19 cellular contexts compared by ENCODE assay signal in the genomic region with DNA sequence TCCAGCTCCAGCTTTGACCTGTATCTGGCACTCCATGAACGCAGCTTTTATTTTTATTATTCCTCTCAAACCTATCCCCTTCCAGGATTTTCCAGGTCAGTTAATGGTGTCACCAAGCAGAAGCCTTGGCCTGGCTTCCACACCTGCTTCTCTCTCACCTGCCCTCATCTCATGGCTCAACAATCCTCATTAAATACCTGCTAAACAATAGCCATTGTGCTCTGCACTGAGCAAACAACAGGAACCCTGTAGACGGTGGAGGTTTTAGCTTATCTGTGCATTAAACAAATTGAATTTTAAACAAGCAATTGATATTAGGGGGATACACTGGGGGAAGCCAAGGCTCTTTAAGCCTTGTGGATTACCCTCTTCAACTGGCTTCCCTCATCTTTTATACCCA. TPM values are rescaled to one million over a fixed set of nuclear protein-coding genes. Genes with fewer than 3 reads are reported as not detected.
DNase-seq lines count a peak whose midpoint lies in the region; ATAC-seq and TF ChIP-seq lines count a peak whose summit lies in the region.
"Had no signal": no experiment of that assay in that cellular context is flagged by ENCODE, and none has a peak within 500 bp of the region (broad histone marks: within the 10 kb centered on the region; RNA-seq: fewer than 3 reads in every experiment).

No MANE protein-coding gene starts in this region.

- ATAC-seq in natural killer cell treated with Interleukin-12 subunit alpha and Interleukin-12 subunit beta and Interleukin-15 and Interleukin-18, amount 100 ng/mL, for 72 hours = no peak
- ATAC-seq: activated CD4-positive, CD25-positive, alpha-beta regulatory T cell treated with anti-CD3 and anti-CD28 coated beads, Interleukin-2, amount 50 U/mL, for 24 hours; sciatic nerve; stimulated activated naive CD8-positive, alpha-beta T cell treated with anti-CD3 and anti-CD28 coated beads, Interleukin-15, Interleukin-2, amounts not matched to agents 100 U/mL and 50 U/mL, for 24 hours had no signal

- intact Hi-C loops in prostate gland (cut with DNase I) = no loop called here

- POLR2A ChIA-PET in activated CD4-positive, alpha-beta T cell treated with anti-CD3 and anti-CD28 coated beads, Interleukin-2, amount 10 ng/mL, durations not matched to agents 7 days and 5 days (lab: Charles Lee) = no interaction called here

- H3K9me3 ChIP-seq in prostate gland = no peaks in the 10 kb centered on the region
- H3K9me3 ChIP-seq: esophagus muscularis mucosa had no signal

- peaks cover 3% of the 10 kb centered on the region for H3K36me3 Mint-ChIP-seq in activated CD4-positive, alpha-beta T cell treated with anti-CD3 and anti-CD28 coated beads, Interleukin-2, amount 10 ng/mL, durations not matched to agents 7 days and 5 days (ENCODE audit: low read depth)
- H3K36me3 Mint-ChIP-seq in progenitor cell of endocrine pancreas (ENCODE audit: insufficient read depth) = peaks cover 3% of the 10 kb centered on the region
- H3K36me3 Mint-ChIP-seq in natural killer cell treated with Interleukin-12 subunit alpha and Interleukin-12 subunit beta and Interleukin-15 and Interleukin-18, amount 100 ng/mL, for 72 hours = no peaks in the 10 kb centered on the region

- H3K27ac ChIP-seq in prostate gland = no peak overlapping the region
- H3K27ac ChIP-seq: BLaER1 treated with 17β-estradiol and CSF1 and Interleukin-3, amounts not matched to agents 10 nM and 100 nM; esophagus muscularis mucosa had no signal

- H3K4me3 ChIP-seq in prostate gland = no peak overlapping the region
- H3K4me3 ChIP-seq: BLaER1 treated with 17β-estradiol and CSF1 and Interleukin-3, amounts not matched to agents 10 nM and 100 nM; esophagus muscularis mucosa had no signal

- peak overlapping the region; percentile 61 for H3K27ac Mint-ChIP-seq in activated CD4-positive, alpha-beta T cell treated with anti-CD3 and anti-CD28 coated beads, Interleukin-2, amount 10 ng/mL, durations not matched to agents 7 days and 5 days
- peak overlapping the region; percentile 86 for H3K27ac Mint-ChIP-seq in progenitor cell of endocrine pancreas
- H3K27ac Mint-ChIP-seq in natural killer cell treated with Interleukin-12 subunit alpha and Interleukin-12 subunit beta and Interleukin-15 and Interleukin-18, amount 100 ng/mL, for 72 hours = no peak overlapping the region

- no peaks in the 10 kb centered on the region for H3K36me3 ChIP-seq in prostate gland

- H3K27me3 ChIP-seq in prostate gland (replicated peaks; ENCODE audit: insufficient read depth) = no peaks in the 10 kb centered on the region
- H3K27me3 ChIP-seq: BLaER1 treated with 17β-estradiol and CSF1 and Interleukin-3, amounts not matched to agents 10 nM and 100 nM; esophagus muscularis mucosa had no signal

- H3K9me3 Mint-ChIP-seq in activated CD4-positive, alpha-beta T cell treated with anti-CD3 and anti-CD28 coated beads, Interleukin-2, amount 10 ng/mL, durations not matched to agents 7 days and 5 days = no peaks in the 10 kb centered on the region
- no peaks in the 10 kb centered on the region for H3K9me3 Mint-ChIP-seq in progenitor cell of endocrine pancreas (ENCODE audit: low read depth)
- H3K9me3 Mint-ChIP-seq in natural killer cell treated with Interleukin-12 subunit alpha and Interleukin-12 subunit beta and Interleukin-15 and Interleukin-18, amount 100 ng/mL, for 72 hours = no peaks in the 10 kb centered on the region

- H3K4me1 ChIP-seq in prostate gland (replicated peaks) = no peaks in the 10 kb centered on the region

- peaks cover 4% of the 10 kb centered on the region for H3K27me3 Mint-ChIP-seq in activated CD4-positive, alpha-beta T cell treated with anti-CD3 and anti-CD28 coated beads, Interleukin-2, amount 10 ng/mL, durations not matched to agents 7 days and 5 days
- peaks cover 24% of the 10 kb centered on the region for H3K27me3 Mint-ChIP-seq in progenitor cell of endocrine pancreas
- no peaks in the 10 kb centered on the region for H3K27me3 Mint-ChIP-seq in natural killer cell treated with Interleukin-12 subunit alpha and Interleukin-12 subunit beta and Interleukin-15 and Interleukin-18, amount 100 ng/mL, for 72 hours

- TF ChIP-seq CTCF in progenitor cell of endocrine pancreas (IDR thresholded peaks at IDR 0.05; ENCODE audit: unreplicated experiment) (no peak), prostate gland (IDR thresholded peaks at IDR 0.05) (no peak)

- CTCF ChIA-PET in activated CD4-positive, alpha-beta T cell treated with anti-CD3 and anti-CD28 coated beads, Interleukin-2, amount 10 ng/mL, durations not matched to agents 7 days and 5 days (lab: Charles Lee) = interaction anchor here (1.4 to 1.8 kb wide), 3 partner anchors 10 to 434 kb away, joined by 4 to 8 read pairs (median 4); no protein-coding TSS in a partner anchor

- no peak for TF ChIP-seq POLR2A in prostate gland (IDR thresholded peaks at IDR 0.05)

- no peak for DNase-seq in activated CD4-positive, alpha-beta T cell treated with anti-CD3 and anti-CD28 coated beads, Interleukin-2, amount 10 ng/mL, durations not matched to agents 7 days and 5 days
- DNase-seq in activated CD4-positive, alpha-beta T cell treated with anti-CD3 and anti-CD28 coated beads for 4 hours = no peak
- DNase-seq in NCI-H2029 treated with DMSO at 0.1 percent for 48 hours (lab: John Stamatoyannopoulos, UW) (peak; percentile 81), NCI-H774 (lab: John Stamatoyannopoulos, UW) (peak; percentile 80), progenitor cell of endocrine pancreas (ENCODE audit: low spot score, unreplicated experiment) (no peak), GOT3 (lab: John Stamatoyannopoulos, UW) (no peak), prostate gland (ENCODE audit: low spot score) (no peak)
- DNase-seq in natural killer cell treated with Interleukin-12 subunit alpha and Interleukin-12 subunit beta and Interleukin-15 and Interleukin-18, amount 100 ng/mL, for 72 hours (ENCODE audit: low spot score) = no peak
- DNase-seq: NCI-H524; occipital lobe; stimulated activated naive CD8-positive, alpha-beta T cell treated with anti-CD3 and anti-CD28 coated beads, Interleukin-15, Interleukin-2, amounts not matched to agents 100 U/mL and 50 U/mL, for 24 hours; T1000; trophoblast cell had no signal

- 50% methylated on average over 2 of the region's 2 CpGs for WGBS in prostate gland

- peaks cover 27% of the 10 kb centered on the region for H3K4me1 Mint-ChIP-seq in activated CD4-positive, alpha-beta T cell treated with anti-CD3 and anti-CD28 coated beads, Interleukin-2, amount 10 ng/mL, durations not matched to agents 7 days and 5 days
- H3K4me1 Mint-ChIP-seq in progenitor cell of endocrine pancreas (ENCODE audit: low read depth) = peaks cover 12% of the 10 kb centered on the region
- peaks cover 0 to 3% of the 10 kb centered on the region in 2 donors for H3K4me1 Mint-ChIP-seq in natural killer cell treated with Interleukin-12 subunit alpha and Interleukin-12 subunit beta and Interleukin-15 and Interleukin-18, amount 100 ng/mL, for 72 hours (ENCODE audit: low read depth in 2 of 2)

- no peak overlapping the region for H3K4me3 Mint-ChIP-seq in activated CD4-positive, alpha-beta T cell treated with anti-CD3 and anti-CD28 coated beads, Interleukin-2, amount 10 ng/mL, durations not matched to agents 7 days and 5 days
- no peak overlapping the region for H3K4me3 Mint-ChIP-seq in progenitor cell of endocrine pancreas (ENCODE audit: low read depth)
- no peak overlapping the region for H3K4me3 Mint-ChIP-seq in natural killer cell treated with Interleukin-12 subunit alpha and Interleukin-12 subunit beta and Interleukin-15 and Interleukin-18, amount 100 ng/mL, for 72 hours

RNA-seq across cellular contexts. Expression of gene PYCR2, which starts 15.3 kb away (rescaled TPM):
- 100 to 1,000 TPM in 1 of 2 experiments, 10 to 100 TPM in 1; 98.1 to 120 TPM for total RNA-seq in activated CD4-positive, alpha-beta T cell treated with anti-CD3 and anti-CD28 coated beads, Interleukin-2, amount 10 ng/mL, durations not matched to agents 7 days and 5 days
- total RNA-seq in progenitor cell of endocrine pancreas (54.5 and 54.8 TPM in 2 replicates), prostate gland (10 to 100 TPM; 70.8 to 80.2 TPM)
- total RNA-seq in natural killer cell treated with Interleukin-12 subunit alpha and Interleukin-12 subunit beta and Interleukin-15 and Interleukin-18, amount 100 ng/mL, for 72 hours = 100 to 1,000 TPM; 102 to 127 TPM

RNA-seq across cellular contexts. Expression of gene LEFTY1, which starts 19.8 kb away (rescaled TPM):
- total RNA-seq in activated CD4-positive, alpha-beta T cell treated with anti-CD3 and anti-CD28 coated beads, Interleukin-2, amount 10 ng/mL, durations not matched to agents 7 days and 5 days = not detected
- 22.9 and 26.0 TPM in 2 replicates for total RNA-seq in progenitor cell of endocrine pancreas
- not detected for total RNA-seq in natural killer cell treated with Interleukin-12 subunit alpha and Interleukin-12 subunit beta and Interleukin-15 and Interleukin-18, amount 100 ng/mL, for 72 hours
- 1 to 10 TPM; 1.7 to 2.0 TPM for total RNA-seq in prostate gland
- total RNA-seq: activated CD8-positive, alpha-beta memory T cell treated with anti-CD3 and anti-CD28 coated beads for 36 hours; bronchial epithelial cell had no signal

RNA-seq across cellular contexts. Expression of gene TMEM63A, which starts 26.6 kb away (rescaled TPM):
- total RNA-seq in activated CD4-positive, alpha-beta T cell treated with anti-CD3 and anti-CD28 coated beads, Interleukin-2, amount 10 ng/mL, durations not matched to agents 7 days and 5 days = 100 to 1,000 TPM; 197 to 211 TPM
- total RNA-seq in progenitor cell of endocrine pancreas (236 and 246 TPM in 2 replicates), prostate gland (100 to 1,000 TPM; 141 to 192 TPM)
- 10 to 100 TPM; 42.7 to 53.6 TPM for total RNA-seq in natural killer cell treated with Interleukin-12 subunit alpha and Interleukin-12 subunit beta and Interleukin-15 and Interleukin-18, amount 100 ng/mL, for 72 hours

RNA-seq across cellular contexts. Expression of gene LEFTY2, which starts 32.2 kb away (rescaled TPM):
- not detected for total RNA-seq in activated CD4-positive, alpha-beta T cell treated with anti-CD3 and anti-CD28 coated beads, Interleukin-2, amount 10 ng/mL, durations not matched to agents 7 days and 5 days
- total RNA-seq in progenitor cell of endocrine pancreas = 0.22 and 0.51 TPM in 2 replicates
- not detected for total RNA-seq in natural killer cell treated with Interleukin-12 subunit alpha and Interleukin-12 subunit beta and Interleukin-15 and Interleukin-18, amount 100 ng/mL, for 72 hours
- total RNA-seq in prostate gland = 1 to 10 TPM in 1 of 2 donors, not detected in 1; 7.9 TPM
- total RNA-seq: activated CD8-positive, alpha-beta memory T cell treated with anti-CD3 and anti-CD28 coated beads for 36 hours; bronchial epithelial cell had no signal

Comparison
In these comparisons a context has a peak if more than half of its experiments do, and no peak if none do; other contexts are left out.
1. DNase-seq: peak in NCI-H2029 treated with DMSO at 0.1 percent for 48 hours (single experiment) and NCI-H774 (single experiment); none in activated CD4-positive, alpha-beta T cell treated with anti-CD3 and anti-CD28 coated beads, Interleukin-2, amount 10 ng/mL, durations not matched to agents 7 days and 5 days (single experiment), activated CD4-positive, alpha-beta T cell treated with anti-CD3 and anti-CD28 coated beads for 4 hours (0 of 2), progenitor cell of endocrine pancreas (single experiment), GOT3 (single experiment), natural killer cell treated with Interleukin-12 subunit alpha and Interleukin-12 subunit beta and Interleukin-15 and Interleukin-18, amount 100 ng/mL, for 72 hours (single experiment) and prostate gland (single experiment).
2. H3K27ac Mint-ChIP-seq: peak in activated CD4-positive, alpha-beta T cell treated with anti-CD3 and anti-CD28 coated beads, Interleukin-2, amount 10 ng/mL, durations not matched to agents 7 days and 5 days (single experiment) and progenitor cell of endocrine pancreas (single experiment); none in natural killer cell treated with Interleukin-12 subunit alpha and Interleukin-12 subunit beta and Interleukin-15 and Interleukin-18, amount 100 ng/mL, for 72 hours (0 of 2).